Comparison of ENCODE assay signal across 25 cellular contexts in the genomic region with DNA sequence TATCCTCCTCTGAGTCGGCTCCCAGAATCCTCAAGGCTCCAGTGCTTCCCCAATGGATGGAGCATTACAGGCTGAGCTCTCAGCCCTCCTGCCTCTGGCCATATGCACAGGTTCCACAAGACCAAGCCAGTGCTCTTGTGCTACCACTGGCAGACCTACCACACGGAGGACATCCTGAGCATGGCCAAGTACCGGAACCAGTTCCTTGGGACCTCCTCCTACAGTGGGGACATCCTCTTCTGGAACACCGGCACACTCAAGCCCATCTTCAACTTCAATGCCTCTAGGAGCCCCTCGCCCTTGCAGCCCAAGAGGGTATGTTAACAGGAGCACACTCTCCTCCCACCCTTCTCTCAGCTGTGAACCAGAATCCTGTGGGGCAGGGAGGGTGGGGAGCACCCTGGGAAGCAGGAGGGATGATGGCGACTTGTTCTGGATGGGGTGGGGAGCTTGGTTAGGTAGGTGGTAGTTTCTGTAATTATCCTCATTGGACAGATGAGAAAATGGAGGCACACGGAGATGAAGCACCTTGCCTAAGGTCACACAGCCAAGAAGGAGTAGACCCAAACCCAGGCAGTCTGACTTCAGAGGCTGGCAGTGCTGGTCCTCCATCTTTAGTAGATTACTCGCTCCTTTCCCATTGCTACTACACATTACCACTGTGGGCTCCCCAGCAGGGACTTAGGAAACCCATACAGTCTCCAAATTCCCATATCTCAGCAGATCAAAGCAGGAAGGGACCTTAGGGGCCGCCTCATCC. TPM values are rescaled to one million over a fixed set of nuclear protein-coding genes. Genes with fewer than 3 reads are reported as not detected.
DNase-seq lines count a peak whose midpoint lies in the region; ATAC-seq and TF ChIP-seq lines count a peak whose summit lies in the region.
"Had no signal": no experiment of that assay in that cellular context is flagged by ENCODE, and none has a peak within 500 bp of the region (broad histone marks: within the 10 kb centered on the region; RNA-seq: fewer than 3 reads in every experiment).

No MANE protein-coding gene starts in this region.

- intact Hi-C loops in sciatic nerve (cut with DNase I) = no loop called here
- intact Hi-C loops in vagina (cut with DNase I) = no loop called here
- intact Hi-C loops in gastrocnemius medialis (cut with DNase I; ENCODE audit: low total_unique reads) = no loop called here

- H3K4me3 ChIP-seq in vagina = no peak overlapping the region
- H3K4me3 ChIP-seq in gastrocnemius medialis = no peak overlapping the region
- H3K4me3 ChIP-seq: GM23338, Peyer's patch, SJCRH30 had no signal

- H3K27me3 ChIP-seq in vagina = no peaks in the 10 kb centered on the region
- no peaks in the 10 kb centered on the region for H3K27me3 ChIP-seq in gastrocnemius medialis
- H3K27me3 ChIP-seq: Peyer's patch, SJCRH30 had no signal

- in situ Hi-C loops in gastrocnemius medialis (cut with MboI; ENCODE audit: low sequenced_read_pairs in 4 of 4) = loop anchor here in 2 of 4 donors (10.0 to 25.0 kb wide), 3 partner anchors 95 to 377 kb away; partner anchors contain the start of genes BPIFB1 (in 1 of the 2), BPIFB2 (in 1 of the 2) and SUN5 (in 1 of the 2)

- peak; percentile 20 for DNase-seq in activated CD8-positive, alpha-beta memory T cell treated with anti-CD3 and anti-CD28 coated beads, Interleukin-2, amount 50 U/mL, for 48 hours
- no peak for DNase-seq in activated CD8-positive, alpha-beta memory T cell treated with anti-CD3 and anti-CD28 coated beads, Interleukin-2, amount 50 U/mL, for 4 hours
- peak; percentile 28 for DNase-seq in mesenteric fat pad (ENCODE audit: low spot score)
- peak; percentile 31 for DNase-seq in sciatic nerve (ENCODE audit: low spot score)
- DNase-seq in vagina (ENCODE audit: extremely low spot score in 2 of 2) = peak; percentile 77 to 93
- no peak for DNase-seq in dedifferentiated amniotic fluid mesenchymal stem cell (ENCODE audit: extremely low spot score)
- no peak for DNase-seq in gastrocnemius medialis
- no peak for DNase-seq in NCI-H446 treated with DMSO at 0.1 percent for 48 hours (lab: John Stamatoyannopoulos, UW)
- DNase-seq: 8988T; AML-193; C1 segment of cervical spinal cord; CD8-positive, alpha-beta T cell; GDM1; NCI-H1105; NCI-H146; NCI-H2029 treated with DMSO at 0.1 percent for 48 hours; NCI-H2171; NCI-H345; NCI-H524 treated with DMSO at 0.1 percent for 48 hours; NCI-H82; Peyer's patch; SJCRH30 had no signal

- H3K36me3 ChIP-seq in vagina (no peaks in the 10 kb centered on the region), gastrocnemius medialis (no peaks in the 10 kb centered on the region)
- H3K36me3 ChIP-seq: Peyer's patch, SJCRH30 had no signal

- no peaks in the 10 kb centered on the region for H3K4me1 ChIP-seq in vagina
- no peaks in the 10 kb centered on the region for H3K4me1 ChIP-seq in gastrocnemius medialis
- H3K4me1 ChIP-seq: Peyer's patch, SJCRH30 had no signal

- H3K9me3 ChIP-seq in vagina = peaks cover 9% of the 10 kb centered on the region
- H3K9me3 ChIP-seq in gastrocnemius medialis = peaks cover 0 to 7% (median 0%) of the 10 kb centered on the region in 3 donors

- TF ChIP-seq POLR2A in vagina (IDR thresholded peaks at IDR 0.05) = no peak
- no peak for TF ChIP-seq POLR2A in gastrocnemius medialis (IDR thresholded peaks at IDR 0.05)

- ATAC-seq in sciatic nerve (no peak), gastrocnemius medialis (no peak)
- ATAC-seq: CD8-positive, alpha-beta T cell; HCT116 had no signal

- H3K27ac ChIP-seq in vagina (no peak overlapping the region), gastrocnemius medialis (no peak overlapping the region)
- H3K27ac ChIP-seq: Peyer's patch, SJCRH30 had no signal

- TF ChIP-seq CTCF in vagina (IDR thresholded peaks at IDR 0.05) = no peak
- TF ChIP-seq CTCF in gastrocnemius medialis (IDR thresholded peaks at IDR 0.05 in 4 of 5, conservative IDR thresholded peaks at IDR 0.05 in 1 of 5) = no peak

RNA-seq across cellular contexts. Expression of gene EFCAB8, which starts 58.6 kb away (rescaled TPM):
- total RNA-seq in mesenteric fat pad (0.39 TPM), sciatic nerve (1.1 TPM), vagina (not detected), gastrocnemius medialis (not detected)
- total RNA-seq: OCI-LY7 had no signal

Comparison
In these comparisons a context has a peak if more than half of its experiments do, and no peak if none do; other contexts are left out.
1. DNase-seq: peak in activated CD8-positive, alpha-beta memory T cell treated with anti-CD3 and anti-CD28 coated beads, Interleukin-2, amount 50 U/mL, for 48 hours (single experiment), mesenteric fat pad (single experiment), sciatic nerve (single experiment) and vagina (2 of 2); none in activated CD8-positive, alpha-beta memory T cell treated with anti-CD3 and anti-CD28 coated beads, Interleukin-2, amount 50 U/mL, for 4 hours (single experiment), dedifferentiated amniotic fluid mesenchymal stem cell (single experiment), gastrocnemius medialis (0 of 2) and NCI-H446 treated with DMSO at 0.1 percent for 48 hours (single experiment).